25 cellular contexts compared by ENCODE assay signal in genomic region chr14:22188346-22188745, GRCh38.
"Had no signal": no experiment of that assay in that cellular context is flagged by ENCODE, and none has a peak within 500 bp of the region (broad histone marks: within the 10 kb centered on the region; RNA-seq: fewer than 3 reads in every experiment).

No MANE protein-coding gene starts in this region.

- H3K9me3 ChIP-seq: esophagus muscularis mucosa, gastrocnemius medialis, heart right ventricle, left lung, lower lobe of right lung, mucosa of descending colon had no signal

- FAIRE-seq: endothelial cell of umbilical vein, islet of Langerhans, keratinocyte had no signal

- H3K9me3 Mint-ChIP-seq: mesothelial cell of epicardium; naive B cell; naive thymus-derived CD8-positive, alpha-beta T cell had no signal

- ATAC-seq: gastrocnemius medialis; heart right ventricle; left cardiac atrium; left lung; left ventricle myocardium superior; lower lobe of right lung; mucosa of descending colon; naive thymus-derived CD8-positive, alpha-beta T cell had no signal

- H3K4me3 Mint-ChIP-seq: mesothelial cell of epicardium; naive B cell; naive thymus-derived CD8-positive, alpha-beta T cell had no signal

- H3K4me1 ChIP-seq: gastrocnemius medialis, heart right ventricle, left lung, lower lobe of right lung had no signal

- H3K36me3 Mint-ChIP-seq: mesothelial cell of epicardium; naive B cell; naive thymus-derived CD8-positive, alpha-beta T cell had no signal

- H3K27me3 ChIP-seq: esophagus muscularis mucosa, gastrocnemius medialis, heart right ventricle, left lung had no signal

- H3K4me1 Mint-ChIP-seq: mesothelial cell of epicardium; naive B cell; naive thymus-derived CD8-positive, alpha-beta T cell had no signal

- H3K36me3 ChIP-seq: esophagus muscularis mucosa, gastrocnemius medialis, heart right ventricle, left lung, lower lobe of right lung had no signal

- DNase-seq: dermis blood vessel endothelial cell; dorsolateral prefrontal cortex; effector CD4-positive, alpha-beta T cell; effector memory CD4-positive, alpha-beta T cell; foreskin fibroblast; foreskin melanocyte; gastrocnemius medialis; glutamatergic neuron; head of caudate nucleus; heart right ventricle; hippocampal formation; left cardiac atrium; left lung; left ventricle myocardium superior; lower lobe of right lung; mesenchymal stem cell; mucosa of descending colon; naive B cell; naive thymus-derived CD8-positive, alpha-beta T cell had no signal

- H3K27ac Mint-ChIP-seq: mesothelial cell of epicardium; naive B cell; naive thymus-derived CD8-positive, alpha-beta T cell had no signal

- H3K27ac ChIP-seq: coronary artery, dorsolateral prefrontal cortex, esophagus muscularis mucosa, gastrocnemius medialis, heart right ventricle, left lung, lower lobe of right lung had no signal

- H3K4me3 ChIP-seq: coronary artery, dorsolateral prefrontal cortex, esophagus muscularis mucosa, gastrocnemius medialis, heart right ventricle, left lung, lower lobe of right lung, mucosa of descending colon had no signal
